1 cellular context compared by ENCODE assay signal in the genomic region with DNA sequence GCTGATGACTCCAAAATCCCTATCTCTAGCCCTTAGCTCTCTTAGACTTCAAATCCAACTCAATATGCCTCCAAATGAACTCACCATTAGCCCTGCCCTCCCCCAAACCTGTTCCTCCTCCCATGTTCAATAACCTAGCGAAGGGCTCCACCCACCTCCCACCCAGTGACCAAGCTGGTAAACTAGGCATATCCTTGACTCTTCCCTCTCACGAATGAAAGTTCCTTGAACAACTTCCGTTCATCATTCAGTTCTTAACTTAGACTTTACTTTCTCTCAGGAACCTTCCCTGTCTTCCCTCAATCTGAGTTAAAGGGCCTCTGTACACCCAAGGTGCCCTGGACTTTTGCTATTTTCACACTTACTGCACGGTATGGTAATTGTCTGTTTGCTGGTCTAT.
TF ChIP-seq lines count a peak whose summit lies in the region.

No MANE protein-coding gene starts in this region.

TF ChIP-seq in GM23338, 12 proteins besides CTCF, POLR2A, EP300 and RAD21 (continued from another document):
- TF ChIP-seq, protein P1, sequence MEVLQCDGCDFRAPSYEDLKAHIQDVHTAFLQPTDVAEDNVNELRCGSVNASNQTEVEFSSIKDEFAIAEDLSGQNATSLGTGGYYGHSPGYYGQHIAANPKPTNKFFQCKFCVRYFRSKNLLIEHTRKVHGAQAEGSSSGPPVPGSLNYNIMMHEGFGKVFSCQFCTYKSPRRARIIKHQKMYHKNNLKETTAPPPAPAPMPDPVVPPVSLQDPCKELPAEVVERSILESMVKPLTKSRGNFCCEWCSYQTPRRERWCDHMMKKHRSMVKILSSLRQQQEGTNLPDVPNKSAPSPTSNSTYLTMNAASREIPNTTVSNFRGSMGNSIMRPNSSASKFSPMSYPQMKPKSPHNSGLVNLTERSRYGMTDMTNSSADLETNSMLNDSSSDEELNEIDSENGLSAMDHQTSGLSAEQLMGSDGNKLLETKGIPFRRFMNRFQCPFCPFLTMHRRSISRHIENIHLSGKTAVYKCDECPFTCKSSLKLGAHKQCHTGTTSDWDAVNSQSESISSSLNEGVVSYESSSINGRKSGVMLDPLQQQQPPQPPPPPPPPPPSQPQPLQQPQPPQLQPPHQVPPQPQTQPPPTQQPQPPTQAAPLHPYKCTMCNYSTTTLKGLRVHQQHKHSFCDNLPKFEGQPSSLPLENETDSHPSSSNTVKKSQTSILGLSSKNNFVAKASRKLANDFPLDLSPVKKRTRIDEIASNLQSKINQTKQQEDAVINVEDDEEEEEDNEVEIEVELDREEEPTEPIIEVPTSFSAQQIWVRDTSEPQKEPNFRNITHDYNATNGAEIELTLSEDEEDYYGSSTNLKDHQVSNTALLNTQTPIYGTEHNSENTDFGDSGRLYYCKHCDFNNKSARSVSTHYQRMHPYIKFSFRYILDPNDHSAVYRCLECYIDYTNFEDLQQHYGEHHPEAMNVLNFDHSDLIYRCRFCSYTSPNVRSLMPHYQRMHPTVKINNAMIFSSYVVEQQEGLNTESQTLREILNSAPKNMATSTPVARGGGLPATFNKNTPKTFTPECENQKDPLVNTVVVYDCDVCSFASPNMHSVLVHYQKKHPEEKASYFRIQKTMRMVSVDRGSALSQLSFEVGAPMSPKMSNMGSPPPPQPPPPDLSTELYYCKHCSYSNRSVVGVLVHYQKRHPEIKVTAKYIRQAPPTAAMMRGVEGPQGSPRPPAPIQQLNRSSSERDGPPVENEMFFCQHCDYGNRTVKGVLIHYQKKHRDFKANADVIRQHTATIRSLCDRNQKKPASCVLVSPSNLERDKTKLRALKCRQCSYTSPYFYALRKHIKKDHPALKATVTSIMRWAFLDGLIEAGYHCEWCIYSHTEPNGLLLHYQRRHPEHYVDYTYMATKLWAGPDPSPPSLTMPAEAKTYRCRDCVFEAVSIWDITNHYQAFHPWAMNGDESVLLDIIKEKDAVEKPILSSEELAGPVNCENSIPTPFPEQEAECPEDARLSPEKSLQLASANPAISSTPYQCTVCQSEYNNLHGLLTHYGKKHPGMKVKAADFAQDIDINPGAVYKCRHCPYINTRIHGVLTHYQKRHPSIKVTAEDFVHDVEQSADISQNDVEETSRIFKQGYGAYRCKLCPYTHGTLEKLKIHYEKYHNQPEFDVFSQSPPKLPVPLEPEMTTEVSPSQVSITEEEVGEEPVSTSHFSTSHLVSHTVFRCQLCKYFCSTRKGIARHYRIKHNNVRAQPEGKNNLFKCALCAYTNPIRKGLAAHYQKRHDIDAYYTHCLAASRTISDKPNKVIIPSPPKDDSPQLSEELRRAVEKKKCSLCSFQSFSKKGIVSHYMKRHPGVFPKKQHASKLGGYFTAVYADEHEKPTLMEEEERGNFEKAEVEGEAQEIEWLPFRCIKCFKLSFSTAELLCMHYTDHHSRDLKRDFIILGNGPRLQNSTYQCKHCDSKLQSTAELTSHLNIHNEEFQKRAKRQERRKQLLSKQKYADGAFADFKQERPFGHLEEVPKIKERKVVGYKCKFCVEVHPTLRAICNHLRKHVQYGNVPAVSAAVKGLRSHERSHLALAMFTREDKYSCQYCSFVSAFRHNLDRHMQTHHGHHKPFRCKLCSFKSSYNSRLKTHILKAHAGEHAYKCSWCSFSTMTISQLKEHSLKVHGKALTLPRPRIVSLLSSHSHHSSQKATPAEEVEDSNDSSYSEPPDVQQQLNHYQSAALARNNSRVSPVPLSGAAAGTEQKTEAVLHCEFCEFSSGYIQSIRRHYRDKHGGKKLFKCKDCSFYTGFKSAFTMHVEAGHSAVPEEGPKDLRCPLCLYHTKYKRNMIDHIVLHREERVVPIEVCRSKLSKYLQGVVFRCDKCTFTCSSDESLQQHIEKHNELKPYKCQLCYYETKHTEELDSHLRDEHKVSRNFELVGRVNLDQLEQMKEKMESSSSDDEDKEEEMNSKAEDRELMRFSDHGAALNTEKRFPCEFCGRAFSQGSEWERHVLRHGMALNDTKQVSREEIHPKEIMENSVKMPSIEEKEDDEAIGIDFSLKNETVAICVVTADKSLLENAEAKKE (CRISPR knock-in tag; IDR thresholded peaks at IDR 0.05): no peak
TF ChIP-seq in GM23338: peak in this region for 0.
